In genomic region chr6:26022166-26022510, GRCh38 we compare ENCODE assay signal across 8 cellular contexts. TPM values are rescaled to one million over a fixed set of nuclear protein-coding genes. Genes with fewer than 3 reads are reported as not detected.
DNase-seq lines count a peak whose midpoint lies in the region; ATAC-seq and TF ChIP-seq lines count a peak whose summit lies in the region.

No MANE protein-coding gene starts in this region.

- H3K27ac ChIP-seq in SJCRH30: peak overlapping the region; percentile 95
- H3K27ac ChIP-seq in mammary epithelial cell (ENCODE audit: insufficient read depth, low read depth, low read length): peak overlapping the region; percentile 85
- peak overlapping the region; percentile 42 for H3K27ac ChIP-seq in iPS-20b (ENCODE audit: low read length)

- CTCF ChIA-PET in mammary epithelial cell (lab: Charles Lee; ENCODE audit: low non-redundant PET): no interaction called here

- BruUV-seq in mammary epithelial cell (replicated peaks; lab: Mats Ljungman, UMichigan): no TSS peak

- no peaks in the 10 kb centered on the region for H3K9me3 ChIP-seq in SJCRH30 (replicated peaks)
- H3K9me3 ChIP-seq in mammary epithelial cell (replicated peaks; ENCODE audit: insufficient read depth, low read length): no peaks in the 10 kb centered on the region
- no peaks in the 10 kb centered on the region for H3K9me3 ChIP-seq in iPS-20b (ENCODE audit: insufficient read depth, low read depth, low read length)

- 28% methylated on average over 6 of the region's 6 CpGs for WGBS in mammary epithelial cell (ENCODE audit: low coverage, missing lambda C conversion rate)

- DNase-seq in SHP77 (lab: John Stamatoyannopoulos, UW) (peak; percentile 74 to 79), SHP77 treated with DMSO at 0.1 percent for 48 hours (lab: John Stamatoyannopoulos, UW) (no peak), NAMALWA (ENCODE audit: low spot score) (peak; percentile 84), SJCRH30 (peak; percentile 57 to 78), mammary epithelial cell (peak; percentile 31), skeletal muscle cell (ENCODE audit: low read depth) (no peak)

- H3K9ac ChIP-seq in mammary epithelial cell (ENCODE audit: insufficient read depth, low read length) (peak overlapping the region; percentile 75), iPS-20b (ENCODE audit: low read depth, low read length) (peak overlapping the region; percentile 94)

- H3K4me3 ChIP-seq in SJCRH30: peak overlapping the region; percentile 63
- peak overlapping the region; percentile 39 to 56 (median 54) for H3K4me3 ChIP-seq in mammary epithelial cell (replicated peaks in 1 of 3; ENCODE audit: insufficient read depth in 1 of 3, low read depth in 2 of 3, low read length in 3 of 3)
- H3K4me3 ChIP-seq in iPS-20b (ENCODE audit: low read length): peak overlapping the region; percentile 84
- peak overlapping the region; percentile 73 for H3K4me3 ChIP-seq in skeletal muscle cell (ENCODE audit: low read depth, low read length)

- no peaks in the 10 kb centered on the region for H3K36me3 ChIP-seq in SJCRH30
- H3K36me3 ChIP-seq in mammary epithelial cell (ENCODE audit: insufficient read depth, low read length): no peaks in the 10 kb centered on the region
- no peaks in the 10 kb centered on the region for H3K36me3 ChIP-seq in iPS-20b (ENCODE audit: insufficient read depth, low read depth, low read length)

- intact Hi-C loops in mammary epithelial cell (cut with micrococcal nuclease): no loop called here

- H4K20me1 ChIP-seq in mammary epithelial cell (ENCODE audit: insufficient read depth, low read length): no peaks in the 10 kb centered on the region

- dilution Hi-C loops in mammary epithelial cell (cut with HindIII; ENCODE audit: low sequenced_read_pairs): loop anchor here (5.0 kb wide), 1 partner anchor 55 kb away; no protein-coding TSS in a partner anchor

- H3K4me1 ChIP-seq in SJCRH30: no peaks in the 10 kb centered on the region
- peaks cover 36% of the 10 kb centered on the region for H3K4me1 ChIP-seq in mammary epithelial cell (ENCODE audit: insufficient read depth, low read length)
- H3K4me1 ChIP-seq in iPS-20b (ENCODE audit: insufficient read depth, low read length): peaks cover 14% of the 10 kb centered on the region; the same call in 1 of the 2 replicates

- in situ Hi-C loops in mammary epithelial cell (cut with MboI; ENCODE audit: low sequenced_read_pairs in 2 of 2): no loop called here

- ATAC-seq in HG03442 (IDR thresholded peaks at IDR 0.05; ENCODE audit: unreplicated experiment): no peak

- H3K79me2 ChIP-seq in mammary epithelial cell (ENCODE audit: insufficient read depth, low read length): no peaks in the 10 kb centered on the region

- H3K4me2 ChIP-seq in mammary epithelial cell (ENCODE audit: insufficient read depth, low read depth, low read length): peak overlapping the region; percentile 87

- H2AFZ ChIP-seq in mammary epithelial cell (ENCODE audit: low read depth, low read length): peak overlapping the region; percentile 86

- no peak for TF ChIP-seq CTCF in mammary epithelial cell (conservative IDR thresholded peaks at IDR 0.05 in 1 of 2, IDR thresholded peaks at IDR 0.05 in 1 of 2; ENCODE audit: extremely low read depth in 1 of 2, insufficient read depth in 1 of 2, low read depth in 1 of 2, low read length in 2 of 2)

- H3K27me3 ChIP-seq in SJCRH30 (no peaks in the 10 kb centered on the region), mammary epithelial cell (ENCODE audit: insufficient read depth, low read length) (no peaks in the 10 kb centered on the region), iPS-20b (ENCODE audit: insufficient read depth, low read length) (no peaks in the 10 kb centered on the region)

RNA-seq across cellular contexts. Expression of gene TRIM38, which starts 59.5 kb away (rescaled TPM):
- 3.2 and 3.3 TPM in 2 replicates for total RNA-seq in SJCRH30 (2014; rRNA removed; shearing (Covaris generic))
- total RNA-seq in mammary epithelial cell: 1 to 10 TPM; 6.8 to 7.6 TPM
- polyA plus RNA-seq in mammary epithelial cell: 3.4 TPM
- 8.6 TPM for polyA minus RNA-seq in mammary epithelial cell

Comparison
In these comparisons a context has a peak if more than half of its experiments do, and no peak if none do; other contexts are left out.
1. DNase-seq: peak in SHP77 (2 of 2), NAMALWA (single experiment), SJCRH30 (2 of 2) and mammary epithelial cell (single experiment); none in SHP77 treated with DMSO at 0.1 percent for 48 hours (single experiment) and skeletal muscle cell (single experiment).
2. H3K27ac ChIP-seq: peak in every context shown above with its lines; median percentile 95 in SJCRH30; 85 in mammary epithelial cell; 42 in iPS-20b.
3. Peak in every context shown above with its lines, with median percentiles within 50 percentile points of each other: H3K4me3 ChIP-seq.